ENCODE assay signal across 8 cellular contexts in the genomic region with DNA sequence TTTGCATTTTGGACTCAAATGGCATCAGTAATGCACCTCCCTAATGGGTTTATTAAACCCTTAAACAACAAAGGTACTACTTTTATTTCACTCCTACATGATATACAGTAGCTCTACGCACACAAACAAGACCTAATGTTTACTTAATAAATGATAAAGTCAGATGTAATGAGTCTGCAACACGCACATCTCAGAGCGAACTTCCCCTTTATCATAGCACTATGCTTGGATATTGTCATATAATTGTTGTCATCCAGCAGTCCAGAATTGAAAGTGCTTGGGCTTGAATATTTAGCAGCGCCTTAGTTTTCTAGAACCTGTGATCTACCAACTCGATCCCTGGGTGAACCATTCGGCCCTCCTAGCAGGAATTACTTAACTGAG. TPM values are rescaled to one million over a fixed set of nuclear protein-coding genes. Genes with fewer than 3 reads are reported as not detected.
DNase-seq lines count a peak whose midpoint lies in the region; ATAC-seq lines count a peak whose summit lies in the region.

No MANE protein-coding gene starts in this region.

- no peak overlapping the region; the same call in 1 of the 2 replicates for H3K27ac ChIP-seq in HUES6 (ENCODE audit: low read depth, low read length)
- peak overlapping the region; percentile 96 for H3K27ac ChIP-seq in subcutaneous abdominal adipose tissue (ENCODE audit: low read depth, low read length)

- H3K4me1 ChIP-seq in HUES6 (ENCODE audit: control insufficient read depth, insufficient read depth, low read length): peaks cover 4% of the 10 kb centered on the region; the same call in 1 of the 2 replicates
- H3K4me1 ChIP-seq in subcutaneous abdominal adipose tissue (ENCODE audit: control insufficient read depth in 5 of 5, insufficient read depth in 5 of 5, low read length in 5 of 5): peaks cover 3 to 20% (median 19%) of the 10 kb centered on the region in 5 donors

- H3K36me3 ChIP-seq in HUES6 (ENCODE audit: control insufficient read depth, insufficient read depth, low read length) (no peaks in the 10 kb centered on the region), subcutaneous abdominal adipose tissue (ENCODE audit: control insufficient read depth in 5 of 5, insufficient read depth in 5 of 5, low read length in 5 of 5) (peaks cover 0 to 6% (median 0%) of the 10 kb centered on the region in 5 donors)

- H3K36me3 Mint-ChIP-seq in activated CD8-positive, alpha-beta memory T cell treated with anti-CD3 and anti-CD28 coated beads, Interleukin-2, amount 10 ng/mL, durations not matched to agents 7 days and 5 days: peaks cover 30% of the 10 kb centered on the region
- peaks cover 27% of the 10 kb centered on the region for H3K36me3 Mint-ChIP-seq in activated T-helper 2 cell treated with anti-CD3 and anti-CD28 coated beads, Interferon-gamma antibody, Interleukin-2, Interleukin-4, amounts not matched to agents 10 μg/mL and 5 μg/mL and 100 μg/mL, durations not matched to agents 14 hours and 24 hours and 36 hours (ENCODE audit: low read depth)

- DNase-seq in activated CD8-positive, alpha-beta memory T cell treated with anti-CD3 and anti-CD28 coated beads, Interleukin-2, amount 10 ng/mL, durations not matched to agents 7 days and 5 days: no peak
- no peak for DNase-seq in activated CD8-positive, alpha-beta memory T cell treated with anti-CD3 and anti-CD28 coated beads for 24 hours
- DNase-seq in activated T-helper 2 cell treated with anti-CD3 and anti-CD28 coated beads, Interferon-gamma antibody, Interleukin-2, Interleukin-4, amounts not matched to agents 10 μg/mL and 5 μg/mL and 100 μg/mL, durations not matched to agents 14 hours and 24 hours and 36 hours (ENCODE audit: low spot score): no peak
- DNase-seq in MV-4-11 (lab: John Stamatoyannopoulos, UW): no peak
- no peak for DNase-seq in effector CD8-positive, alpha-beta T cell (lab: John Stamatoyannopoulos, UW)

- peak overlapping the region; percentile 86 for H3K4me3 Mint-ChIP-seq in activated CD8-positive, alpha-beta memory T cell treated with anti-CD3 and anti-CD28 coated beads, Interleukin-2, amount 10 ng/mL, durations not matched to agents 7 days and 5 days
- peak overlapping the region; percentile 85 for H3K4me3 Mint-ChIP-seq in activated T-helper 2 cell treated with anti-CD3 and anti-CD28 coated beads, Interferon-gamma antibody, Interleukin-2, Interleukin-4, amounts not matched to agents 10 μg/mL and 5 μg/mL and 100 μg/mL, durations not matched to agents 14 hours and 24 hours and 36 hours (ENCODE audit: low read depth)

- intact Hi-C loops in activated T-helper 2 cell treated with anti-CD3 and anti-CD28 coated beads, Interferon-gamma antibody, Interleukin-2, Interleukin-4, amounts not matched to agents 10 μg/mL and 5 μg/mL and 100 μg/mL, durations not matched to agents 14 hours and 24 hours and 36 hours (cut with micrococcal nuclease): loop anchor here (2.0 to 10.0 kb wide), 9 partner anchors 53 to 547 kb away; a partner anchor contains a TSS

- no peaks in the 10 kb centered on the region for H3K9me3 Mint-ChIP-seq in activated CD8-positive, alpha-beta memory T cell treated with anti-CD3 and anti-CD28 coated beads, Interleukin-2, amount 10 ng/mL, durations not matched to agents 7 days and 5 days (ENCODE audit: low read depth)
- no peaks in the 10 kb centered on the region for H3K9me3 Mint-ChIP-seq in activated T-helper 2 cell treated with anti-CD3 and anti-CD28 coated beads, Interferon-gamma antibody, Interleukin-2, Interleukin-4, amounts not matched to agents 10 μg/mL and 5 μg/mL and 100 μg/mL, durations not matched to agents 14 hours and 24 hours and 36 hours

- H3K4me3 ChIP-seq in HUES6 (ENCODE audit: low read depth, low read length): peak overlapping the region; percentile 93
- H3K4me3 ChIP-seq in iPS-18c (ENCODE audit: insufficient read depth, low read depth, low read length): peak overlapping the region; percentile 94
- H3K4me3 ChIP-seq in subcutaneous abdominal adipose tissue (ENCODE audit: low read depth in 1 of 5, low read length in 5 of 5): peak overlapping the region; percentile 92 to 98 (median 96)

- ATAC-seq in activated CD8-positive, alpha-beta memory T cell treated with anti-CD3 and anti-CD28 coated beads, Interleukin-2, amount 10 ng/mL, durations not matched to agents 7 days and 5 days: no peak

- H3K9ac ChIP-seq in HUES6 (ENCODE audit: low read length) (peak overlapping the region; percentile 89), subcutaneous abdominal adipose tissue (ENCODE audit: low read length in 5 of 5) (peak overlapping the region; percentile 60 to 93 (median 89))

- H3K9me3 ChIP-seq in HUES6 (ENCODE audit: control insufficient read depth, insufficient read depth, low read depth, low read length) (no peaks in the 10 kb centered on the region), iPS-18c (ENCODE audit: control insufficient read depth, insufficient read depth, low read length) (no peaks in the 10 kb centered on the region), subcutaneous abdominal adipose tissue (ENCODE audit: control insufficient read depth in 5 of 5, low read length in 5 of 5) (no peaks in the 10 kb centered on the region)

- CTCF ChIA-PET in activated CD8-positive, alpha-beta memory T cell treated with anti-CD3 and anti-CD28 coated beads, Interleukin-2, amount 10 ng/mL, durations not matched to agents 7 days and 5 days (lab: Charles Lee): interaction anchor here (1.0 kb wide), 1 partner anchor 216 kb away, joined by 3 read pairs; no protein-coding TSS in a partner anchor

- H3K27me3 ChIP-seq in HUES6 (ENCODE audit: control insufficient read depth, insufficient read depth, low read length) (no peaks in the 10 kb centered on the region), subcutaneous abdominal adipose tissue (ENCODE audit: control insufficient read depth in 5 of 5, insufficient read depth in 4 of 5, low read length in 5 of 5) (no peaks in the 10 kb centered on the region)

- peaks cover 3% of the 10 kb centered on the region for H3K27me3 Mint-ChIP-seq in activated CD8-positive, alpha-beta memory T cell treated with anti-CD3 and anti-CD28 coated beads, Interleukin-2, amount 10 ng/mL, durations not matched to agents 7 days and 5 days
- peaks cover 8% of the 10 kb centered on the region for H3K27me3 Mint-ChIP-seq in activated T-helper 2 cell treated with anti-CD3 and anti-CD28 coated beads, Interferon-gamma antibody, Interleukin-2, Interleukin-4, amounts not matched to agents 10 μg/mL and 5 μg/mL and 100 μg/mL, durations not matched to agents 14 hours and 24 hours and 36 hours (ENCODE audit: low read depth)

- peak overlapping the region; percentile 91 for H3K27ac Mint-ChIP-seq in activated CD8-positive, alpha-beta memory T cell treated with anti-CD3 and anti-CD28 coated beads, Interleukin-2, amount 10 ng/mL, durations not matched to agents 7 days and 5 days
- peak overlapping the region; percentile 97 for H3K27ac Mint-ChIP-seq in activated T-helper 2 cell treated with anti-CD3 and anti-CD28 coated beads, Interferon-gamma antibody, Interleukin-2, Interleukin-4, amounts not matched to agents 10 μg/mL and 5 μg/mL and 100 μg/mL, durations not matched to agents 14 hours and 24 hours and 36 hours

- H3K4me1 Mint-ChIP-seq in activated CD8-positive, alpha-beta memory T cell treated with anti-CD3 and anti-CD28 coated beads, Interleukin-2, amount 10 ng/mL, durations not matched to agents 7 days and 5 days: peaks cover 39% of the 10 kb centered on the region
- peaks cover 23% of the 10 kb centered on the region for H3K4me1 Mint-ChIP-seq in activated T-helper 2 cell treated with anti-CD3 and anti-CD28 coated beads, Interferon-gamma antibody, Interleukin-2, Interleukin-4, amounts not matched to agents 10 μg/mL and 5 μg/mL and 100 μg/mL, durations not matched to agents 14 hours and 24 hours and 36 hours (ENCODE audit: low read depth)

RNA-seq across cellular contexts. Expression of a gene that starts 0.8 kb away (rescaled TPM):
- 10 to 100 TPM; 75.0 to 78.8 TPM for total RNA-seq in activated CD8-positive, alpha-beta memory T cell treated with anti-CD3 and anti-CD28 coated beads, Interleukin-2, amount 10 ng/mL, durations not matched to agents 7 days and 5 days
- 58.8 and 60.6 TPM in 2 replicates for total RNA-seq in activated T-helper 2 cell treated with anti-CD3 and anti-CD28 coated beads, Interferon-gamma antibody, Interleukin-2, Interleukin-4, amounts not matched to agents 10 μg/mL and 5 μg/mL and 100 μg/mL, durations not matched to agents 14 hours and 24 hours and 36 hours
